ENCODE assay signal across 8 cellular contexts in the genomic region with DNA sequence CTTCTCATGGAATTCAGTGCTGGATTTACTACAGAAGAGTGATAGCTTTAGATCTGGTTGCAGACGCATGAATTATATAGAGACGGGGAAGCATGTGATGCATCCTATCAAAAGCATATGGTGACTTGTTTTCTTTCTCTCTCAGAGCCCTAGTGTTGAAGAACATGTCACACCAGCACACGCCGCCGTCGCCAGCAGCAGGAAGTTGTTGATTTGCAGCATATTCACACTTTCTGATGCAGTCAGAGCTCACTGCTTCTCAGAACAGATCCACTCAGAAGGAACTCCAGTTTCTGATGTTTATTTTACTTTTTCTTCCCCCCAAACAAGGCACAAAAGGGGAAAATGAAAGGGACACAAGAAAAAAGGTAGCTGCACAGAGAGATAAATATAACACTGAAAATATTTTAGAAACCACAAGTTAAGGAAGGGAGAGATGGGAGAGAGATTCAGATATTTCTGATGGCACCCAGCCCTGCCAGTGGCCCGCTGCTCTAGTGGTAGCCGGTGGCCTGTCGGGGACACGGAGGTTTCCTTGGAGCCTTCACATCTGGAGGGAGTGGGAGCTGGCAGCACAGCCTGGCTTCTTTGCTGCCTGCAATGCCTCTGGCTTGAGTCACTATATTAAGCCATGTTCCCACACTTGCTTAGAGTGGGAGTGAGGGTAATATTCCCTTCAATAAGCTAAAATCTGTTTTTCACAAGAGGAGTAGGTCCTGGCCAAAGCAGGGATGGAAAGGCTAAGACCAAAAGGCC.
DNase-seq lines count a peak whose midpoint lies in the region; ATAC-seq and TF ChIP-seq lines count a peak whose summit lies in the region.

No MANE protein-coding gene starts in this region.

- H3K9me3 ChIP-seq in AG04450 (ENCODE audit: control insufficient read depth, insufficient read depth, low read length) = no peaks in the 10 kb centered on the region

- peak; percentile 70 for DNase-seq in AG04450 (ENCODE audit: low read depth, low spot score)
- DNase-seq in M059J (ENCODE audit: low read depth) = peak; percentile 39
- no peak for DNase-seq in mesothelial cell of epicardium (ENCODE audit: low spot score in 2 of 2, unreplicated experiment in 2 of 2)
- no peak for DNase-seq in HT-29 (ENCODE audit: low spot score)

- H3K4me1 Mint-ChIP-seq in brain = peaks cover 30% of the 10 kb centered on the region
- peaks cover 13% of the 10 kb centered on the region for H3K4me1 Mint-ChIP-seq in mesothelial cell of epicardium

- ATAC-seq in GM19324 (IDR thresholded peaks at IDR 0.05; ENCODE audit: low FRiP score, unreplicated experiment) (no peak), HG03565 (IDR thresholded peaks at IDR 0.05; ENCODE audit: unreplicated experiment) (no peak), GM21737 (IDR thresholded peaks at IDR 0.05; ENCODE audit: unreplicated experiment) (no peak)

- no peaks in the 10 kb centered on the region for H3K27me3 ChIP-seq in AG04450 (ENCODE audit: control insufficient read depth, insufficient read depth, low read length)

- H3K27me3 Mint-ChIP-seq in brain (no peaks in the 10 kb centered on the region), mesothelial cell of epicardium (ENCODE audit: low read depth) (no peaks in the 10 kb centered on the region)

- TF ChIP-seq CTCF in AG04450 (IDR thresholded peaks at IDR 0.05; ENCODE audit: low read depth, low read length) = no peak
- no peak for TF ChIP-seq CTCF in brain (conservative IDR thresholded peaks at IDR 0.05)
- TF ChIP-seq CTCF in mesothelial cell of epicardium (IDR thresholded peaks at IDR 0.05; ENCODE audit: unreplicated experiment) = no peak

- H3K27ac Mint-ChIP-seq in brain (peak overlapping the region; percentile 28 to 88 (median 75)), mesothelial cell of epicardium (peak overlapping the region; percentile 63)

- no peak overlapping the region for H3K4me3 ChIP-seq in AG04450 (ENCODE audit: low read depth, low read length)

- CTCF ChIA-PET in AG04450 (lab: Charles Lee) = interaction anchor here (1.8 kb wide), 1 partner anchor 18 kb away, joined by 18 read pairs; no protein-coding TSS in a partner anchor

- H3K36me3 Mint-ChIP-seq in brain (peaks cover 45% of the 10 kb centered on the region), mesothelial cell of epicardium (peaks cover 33% of the 10 kb centered on the region)

- H3K4me3 Mint-ChIP-seq in brain = peak overlapping the region in 3 of 5 experiments; percentile 45 to 59 (median 58)
- no peak overlapping the region for H3K4me3 Mint-ChIP-seq in mesothelial cell of epicardium

- H3K27ac ChIP-seq in AG04450 (ENCODE audit: low read depth, low read length) = peak overlapping the region; percentile 80

- no peaks in the 10 kb centered on the region for H3K9me3 Mint-ChIP-seq in brain
- H3K9me3 Mint-ChIP-seq in mesothelial cell of epicardium = no peaks in the 10 kb centered on the region

- POLR2A ChIA-PET in AG04450 (lab: Yijun Ruan, JAX) = interaction anchor here (0.9 to 1.4 kb wide), 2 partner anchors 18 to 27 kb away, joined by 3 to 4 read pairs; no protein-coding TSS in a partner anchor

Comparison
In these comparisons a context has a peak if more than half of its experiments do, and no peak if none do; other contexts are left out.
1. DNase-seq: peak in AG04450 (single experiment) and M059J (single experiment); none in mesothelial cell of epicardium (0 of 2) and HT-29 (single experiment).